Comparison of ENCODE assay signal across 8 cellular contexts in the genomic region with DNA sequence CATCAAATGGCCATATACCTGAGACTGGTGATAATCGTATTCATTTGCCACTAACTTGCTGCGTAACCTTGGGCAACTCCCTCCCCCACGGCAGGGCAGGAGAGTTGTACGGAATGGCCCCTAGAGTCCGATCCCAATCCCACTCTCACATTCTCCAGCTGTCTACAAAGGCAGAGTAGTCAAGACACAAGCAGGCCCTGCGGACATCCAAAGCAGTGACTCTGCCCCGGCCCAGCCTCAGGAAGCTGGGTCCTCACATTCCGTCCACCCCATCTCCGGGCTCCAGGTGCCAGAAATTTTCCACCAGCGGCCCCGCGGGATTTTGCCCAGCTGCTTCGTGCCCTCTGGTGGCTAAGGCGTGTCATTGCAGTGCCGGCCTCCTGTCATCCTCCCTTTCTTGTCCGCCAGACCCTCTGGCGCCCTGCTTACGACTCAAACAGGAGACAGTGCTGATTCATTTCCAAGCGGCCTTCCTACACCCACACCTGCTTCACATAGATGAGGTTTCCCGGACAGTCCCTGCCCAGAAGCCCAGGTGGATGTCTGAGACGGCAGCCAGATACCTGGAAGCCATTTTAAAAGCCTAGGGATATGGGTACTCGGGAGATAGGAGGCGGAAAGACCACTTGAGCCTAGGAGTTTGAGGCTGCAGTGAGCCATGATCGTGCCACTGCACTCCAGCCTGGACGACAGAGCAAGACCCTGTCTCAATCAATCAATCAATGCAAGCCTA. TPM values are rescaled to one million over a fixed set of nuclear protein-coding genes. Genes with fewer than 3 reads are reported as not detected.
A peak's percentile ranks its signal among the peaks of the same experiment; 100 is the strongest.
DNase-seq lines count a peak whose midpoint lies in the region; ATAC-seq and TF ChIP-seq lines count a peak whose summit lies in the region.

No MANE protein-coding gene starts in this region.

- H3K36me3 Mint-ChIP-seq in activated T-helper 17 cell treated with anti-CD3 and anti-CD28 coated beads, Interleukin-2, amount 50 U/mL, for 72 hours (ENCODE audit: low read depth), result peaks cover 18% of the 10 kb centered on the region
- no peaks in the 10 kb centered on the region for H3K36me3 Mint-ChIP-seq in natural killer cell
- no peaks in the 10 kb centered on the region for H3K36me3 Mint-ChIP-seq in stimulated activated naive B cell treated with anti-CD40 and anti-IgM and Interleukin-4, amounts not matched to agents 10 μg/mL and 1 μg/mL and 100 μg/mL, for 72 hours

- H3K4me3 Mint-ChIP-seq in activated T-helper 17 cell treated with anti-CD3 and anti-CD28 coated beads, Interleukin-2, amount 50 U/mL, for 72 hours, result peak overlapping the region; percentile 96
- H3K4me3 Mint-ChIP-seq in natural killer cell, result peak overlapping the region; percentile 60
- H3K4me3 Mint-ChIP-seq in stimulated activated naive B cell treated with anti-CD40 and anti-IgM and Interleukin-4, amounts not matched to agents 10 μg/mL and 1 μg/mL and 100 μg/mL, for 72 hours, result peak overlapping the region; percentile 44 to 66

- peak overlapping the region; percentile 100 for H3K27ac Mint-ChIP-seq in activated T-helper 17 cell treated with anti-CD3 and anti-CD28 coated beads, Interleukin-2, amount 50 U/mL, for 72 hours
- peak overlapping the region; percentile 50 to 98 for H3K27ac Mint-ChIP-seq in natural killer cell
- peak overlapping the region; percentile 67 for H3K27ac Mint-ChIP-seq in stimulated activated naive B cell treated with anti-CD40 and anti-IgM and Interleukin-4, amounts not matched to agents 10 μg/mL and 1 μg/mL and 100 μg/mL, for 72 hours

- TF ChIP-seq CTCF in LNCAP (IDR thresholded peaks at IDR 0.05), result peak; percentile 99
- TF ChIP-seq CTCF in fibroblast of mammary gland (conservative IDR thresholded peaks at IDR 0.05; ENCODE audit: control insufficient read depth, insufficient read depth, low read depth, low read length), result peak; percentile 93
- TF ChIP-seq CTCF in natural killer cell (IDR thresholded peaks at IDR 0.05), result peak; percentile 97

- ATAC-seq in activated T-helper 17 cell treated with anti-CD3 and anti-CD28 coated beads, Interleukin-2, amount 50 U/mL, for 72 hours (replicated peaks), result peak; percentile 31
- ATAC-seq in natural killer cell, result peak; percentile 41 to 71 (median 71)
- peak; percentile 24 to 38 for ATAC-seq in stimulated activated naive B cell treated with anti-CD40 and anti-IgM and Interleukin-4, amounts not matched to agents 10 μg/mL and 1 μg/mL and 100 μg/mL, for 72 hours (replicated peaks)

- no peaks in the 10 kb centered on the region for H3K9me3 Mint-ChIP-seq in activated T-helper 17 cell treated with anti-CD3 and anti-CD28 coated beads, Interleukin-2, amount 50 U/mL, for 72 hours
- H3K9me3 Mint-ChIP-seq in natural killer cell, result no peaks in the 10 kb centered on the region
- H3K9me3 Mint-ChIP-seq in stimulated activated naive B cell treated with anti-CD40 and anti-IgM and Interleukin-4, amounts not matched to agents 10 μg/mL and 1 μg/mL and 100 μg/mL, for 72 hours, result no peaks in the 10 kb centered on the region

- intact Hi-C loops in natural killer cell (cut with micrococcal nuclease), result loop anchor here (1.0 kb wide), 2 partner anchors 35 to 57 kb away; no protein-coding TSS in a partner anchor

- peaks cover 55% of the 10 kb centered on the region for H3K4me1 Mint-ChIP-seq in activated T-helper 17 cell treated with anti-CD3 and anti-CD28 coated beads, Interleukin-2, amount 50 U/mL, for 72 hours
- H3K4me1 Mint-ChIP-seq in natural killer cell, result peaks cover 25 to 34% of the 10 kb centered on the region in 2 donors
- peaks cover 47 to 54% of the 10 kb centered on the region in 2 donors for H3K4me1 Mint-ChIP-seq in stimulated activated naive B cell treated with anti-CD40 and anti-IgM and Interleukin-4, amounts not matched to agents 10 μg/mL and 1 μg/mL and 100 μg/mL, for 72 hours

- H3K27me3 Mint-ChIP-seq in activated T-helper 17 cell treated with anti-CD3 and anti-CD28 coated beads, Interleukin-2, amount 50 U/mL, for 72 hours, result no peaks in the 10 kb centered on the region
- H3K27me3 Mint-ChIP-seq in natural killer cell (ENCODE audit: low read depth in 2 of 2), result peaks cover 0 to 12% of the 10 kb centered on the region in 2 donors
- peaks cover 8 to 10% of the 10 kb centered on the region in 2 donors for H3K27me3 Mint-ChIP-seq in stimulated activated naive B cell treated with anti-CD40 and anti-IgM and Interleukin-4, amounts not matched to agents 10 μg/mL and 1 μg/mL and 100 μg/mL, for 72 hours

- DNase-seq in DMS 273 (lab: John Stamatoyannopoulos, UW; ENCODE audit: unreplicated experiment) (peak; percentile 97), RKO (ENCODE audit: low spot score) (peak; percentile 95), fibroblast of mammary gland (ENCODE audit: low read depth) (peak; percentile 86), natural killer cell (peak; percentile 73), GF-D8 (lab: John Stamatoyannopoulos, UW) (no peak)
- DNase-seq in stimulated activated naive B cell treated with anti-CD40 and anti-IgM and Interleukin-4, amounts not matched to agents 10 μg/mL and 1 μg/mL and 100 μg/mL, for 72 hours, result peak; percentile 71

- H3K4me3 ChIP-seq in fibroblast of mammary gland (ENCODE audit: control insufficient read depth, low read depth, low read length), result peak overlapping the region; percentile 10

RNA-seq across cellular contexts. Expression of a gene that starts 2.9 kb away (rescaled TPM):
- 10 to 100 TPM; 10.1 to 10.7 TPM for total RNA-seq in activated T-helper 17 cell treated with anti-CD3 and anti-CD28 coated beads, Interleukin-2, amount 50 U/mL, for 72 hours
- total RNA-seq in natural killer cell, result not detected

RNA-seq across cellular contexts. Expression of a gene that starts 19.5 kb away (rescaled TPM):
- not detected for total RNA-seq in activated T-helper 17 cell treated with anti-CD3 and anti-CD28 coated beads, Interleukin-2, amount 50 U/mL, for 72 hours
- total RNA-seq in natural killer cell, result not detected

RNA-seq across cellular contexts. Expression of a gene that starts 22.9 kb away (rescaled TPM):
- total RNA-seq in activated T-helper 17 cell treated with anti-CD3 and anti-CD28 coated beads, Interleukin-2, amount 50 U/mL, for 72 hours, result 1,000 to 10,000 TPM; 1,035 to 1,445 TPM
- 100 to 1,000 TPM; 509 to 689 (median 597) TPM for total RNA-seq in natural killer cell

RNA-seq across cellular contexts. Expression of a gene that starts 27.8 kb away (rescaled TPM):
- total RNA-seq in activated T-helper 17 cell treated with anti-CD3 and anti-CD28 coated beads, Interleukin-2, amount 50 U/mL, for 72 hours, result 1 to 10 TPM; 3.2 to 9.6 TPM
- total RNA-seq in natural killer cell, result not detected

RNA-seq across cellular contexts. Expression of a gene that starts 32.7 kb away (rescaled TPM):
- total RNA-seq in activated T-helper 17 cell treated with anti-CD3 and anti-CD28 coated beads, Interleukin-2, amount 50 U/mL, for 72 hours, result 100 to 1,000 TPM; 530 to 753 TPM
- 100 to 1,000 TPM; 174 to 261 (median 245) TPM for total RNA-seq in natural killer cell

Comparison
In these comparisons a context has a peak if more than half of its experiments do, and no peak if none do; other contexts are left out.
1. RNA of a gene that starts 2.9 kb away (total RNA-seq): 10.1 to 10.7 TPM in activated T-helper 17 cell treated with anti-CD3 and anti-CD28 coated beads, Interleukin-2, amount 50 U/mL, for 72 hours; not detected in natural killer cell; every median in the first group is over 4 times any median in the second.
2. Peak in every context shown above with its lines, with median percentiles within 50 percentile points of each other: CTCF ChIP-seq, ATAC-seq, H3K27ac Mint-ChIP-seq and H3K4me3 Mint-ChIP-seq.